In the genomic region with DNA sequence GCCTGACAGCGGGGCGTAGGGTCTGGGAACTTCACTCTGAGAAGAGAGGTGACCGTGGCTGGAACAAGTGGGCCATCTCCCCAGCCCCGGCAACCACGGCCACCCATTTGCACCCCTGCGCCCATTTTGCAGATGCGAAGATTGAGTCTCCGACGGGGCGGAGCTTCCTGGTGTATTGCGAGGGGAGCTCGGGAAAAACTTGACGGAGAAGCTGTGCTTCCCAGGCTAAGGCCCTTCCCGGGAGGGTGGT, we compare ENCODE assay signal across 1 cellular context.
TF ChIP-seq lines count a peak whose summit lies in the region.

No MANE protein-coding gene starts in this region.

TF ChIP-seq in IMR-90, 13 proteins besides CTCF, POLR2A, EP300 and RAD21:
- TF ChIP-seq RCOR1 (IDR thresholded peaks at IDR 0.05; ENCODE audit: insufficient replicate concordance, low read length) (peak; percentile 99), NFE2L2 (IDR thresholded peaks at IDR 0.05; ENCODE audit: low read depth, low read length) (no peak)
